ENCODE assay signal across 1 cellular context in genomic region chr5:173853370-173854131, GRCh38.
TF ChIP-seq lines count a peak whose summit lies in the region.

No MANE protein-coding gene starts in this region.

TF ChIP-seq in K562, 482 proteins besides CTCF, POLR2A, EP300 and RAD21 (continued from another document and continues in another):
- TF ChIP-seq ZNF407 (IDR thresholded peaks at IDR 0.05; ENCODE audit: low read depth) (0 out of 2 replicates have a peak, but pooled peaks have one; percentile 58), SAFB2 (IDR thresholded peaks at IDR 0.05; ENCODE audit: borderline replicate concordance, low read depth, low read length, severe bottlenecking) (no peak), TRIM24 (IDR thresholded peaks at IDR 0.05) (peak; percentile 2 to 69; a peak in 3 of 4 replicates), SMARCA5 (IDR thresholded peaks at IDR 0.05) (no peak), MECOM (CRISPR knock-in tag; IDR thresholded peaks at IDR 0.05) (peak; percentile 63), TSHZ1 (CRISPR knock-in tag; IDR thresholded peaks at IDR 0.05) (0 out of 2 replicates have a peak, but pooled peaks have one; percentile 19), CBX8 (IDR thresholded peaks at IDR 0.05; ENCODE audit: borderline replicate concordance, extremely low read depth, low read depth, low read length, poor library complexity, severe bottlenecking) (no peak), MCM5 (IDR thresholded peaks at IDR 0.05; ENCODE audit: low read depth) (no peak), RBM25 (IDR thresholded peaks at IDR 0.05; ENCODE audit: low read depth, low read length, severe bottlenecking) (no peak), NONO (IDR thresholded peaks at IDR 0.05; ENCODE audit: low read depth in 2 of 2, low read length in 1 of 2) (0 out of 4 replicates have a peak, but pooled peaks of 1 of the 2 experiments have one; percentile 65), MAZ (CRISPR knock-in tag; conservative IDR thresholded peaks at IDR 0.05 in 1 of 2, IDR thresholded peaks at IDR 0.05 in 1 of 2) (no peak), ZNF23 (CRISPR knock-in tag; IDR thresholded peaks at IDR 0.05) (no peak), BCOR (IDR thresholded peaks at IDR 0.05) (peak; percentile 79), E2F6 (IDR thresholded peaks at IDR 0.05; ENCODE audit: borderline replicate concordance in 1 of 2, extremely low read depth in 1 of 2, insufficient read depth in 1 of 2, insufficient read length in 1 of 2, low read depth in 1 of 2, low read length in 1 of 2, poor library complexity in 1 of 2, severe bottlenecking in 1 of 2) (peak; percentile 55 to 88), ETS1 (conservative IDR thresholded peaks at IDR 0.05; ENCODE audit: control insufficient read depth, low read depth, low read length) (no peak), FOXO4 (CRISPR knock-in tag; IDR thresholded peaks at IDR 0.05) (no peak), ATF7 (IDR thresholded peaks at IDR 0.05) (peak; percentile 61; the same call in 1 of the 2 replicates), CHD7 (IDR thresholded peaks at IDR 0.05; ENCODE audit: low read depth, low read length) (no peak), LEF1 (IDR thresholded peaks at IDR 0.05) (peak; percentile 89), L3MBTL2 (IDR thresholded peaks at IDR 0.05) (peak; percentile 87), NCOA6 (IDR thresholded peaks at IDR 0.05) (peak; percentile 47; the same call in 1 of the 2 replicates), ZNF212 (CRISPR knock-in tag; IDR thresholded peaks at IDR 0.05) (no peak), ZNF316 (IDR thresholded peaks at IDR 0.05) (peak; percentile 53; the same call in 1 of the 2 replicates), ZFPM2 (CRISPR knock-in tag; IDR thresholded peaks at IDR 0.05) (peak; percentile 18; the same call in 1 of the 2 replicates), TBL1XR1 (IDR thresholded peaks at IDR 0.05; ENCODE audit: low read length in 2 of 2) (peak; percentile 77 to 96; a peak in 3 of 4 replicates)
